8 cellular contexts compared by ENCODE assay signal in the genomic region with DNA sequence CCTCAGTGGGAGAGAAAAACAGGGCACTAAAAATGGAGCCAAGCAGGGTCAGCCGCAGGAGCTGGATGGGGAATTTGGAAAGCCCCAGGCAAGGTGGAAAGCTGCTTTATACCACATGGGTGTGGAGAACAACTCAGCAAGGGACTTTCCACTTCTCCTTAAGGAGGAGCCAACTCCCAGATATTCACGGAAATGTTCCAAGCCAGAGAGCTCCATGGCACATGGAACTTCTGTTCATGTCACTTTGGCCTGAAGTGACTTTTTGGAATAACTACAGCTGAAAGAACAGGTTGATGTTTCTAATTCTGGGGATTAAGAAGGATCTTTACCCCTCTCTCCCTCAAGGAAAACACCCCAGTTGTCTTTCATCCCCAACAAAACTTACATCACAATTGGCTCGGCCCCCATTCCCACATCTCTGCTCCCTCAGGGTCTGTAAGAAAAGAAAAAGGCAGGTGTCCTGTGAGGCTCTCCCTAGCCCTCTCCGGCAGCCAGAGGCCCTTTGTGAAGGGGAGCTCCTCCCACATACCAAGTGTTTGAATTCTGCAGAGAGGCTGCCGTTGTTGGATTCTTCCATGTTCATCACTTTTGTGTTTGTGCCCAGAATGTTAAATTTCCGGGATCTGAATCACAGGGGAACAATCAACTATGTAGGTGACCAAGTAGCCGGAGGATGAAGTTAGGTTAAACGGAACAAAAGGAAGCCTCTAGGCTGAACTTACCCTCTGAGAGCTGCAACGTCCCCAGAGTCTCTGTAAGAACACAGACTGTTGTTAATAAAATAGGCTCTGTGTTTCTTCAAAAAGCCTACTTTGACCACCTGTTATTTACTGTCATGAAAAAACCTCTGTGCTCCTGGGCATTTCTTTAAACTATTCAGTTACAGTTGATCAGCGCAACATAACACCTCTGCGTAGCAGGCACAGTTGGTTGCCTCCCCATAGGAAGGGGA. TPM values are rescaled to one million over a fixed set of nuclear protein-coding genes. Genes with fewer than 3 reads are reported as not detected.
DNase-seq lines count a peak whose midpoint lies in the region; ATAC-seq, FAIRE-seq and TF ChIP-seq lines count a peak whose summit lies in the region.

No MANE protein-coding gene starts in this region.

- 2 to 21% methylated on average over 6 to 7 of the region's 11 CpGs for WGBS in gastroesophageal sphincter (ENCODE audit: low coverage in 1 of 2), 2 donors

- TF ChIP-seq EP300 in gastroesophageal sphincter (IDR thresholded peaks at IDR 0.05) = no peak

- H3K27ac ChIP-seq in gastroesophageal sphincter = peak overlapping the region; percentile 67 to 73 (median 72)

- ATAC-seq in gastroesophageal sphincter = no peak
- no peak for ATAC-seq in GM21717 (IDR thresholded peaks at IDR 0.05; ENCODE audit: unreplicated experiment)

- no peaks in the 10 kb centered on the region for H3K9me3 ChIP-seq in gastroesophageal sphincter

- peak; percentile 45 for FAIRE-seq in H54 (lab: Jason Lieb, UNC)

- DNase-seq in H54 (ENCODE audit: insufficient read length, low spot score) = peak; percentile 55
- DNase-seq in SW 1271 (lab: John Stamatoyannopoulos, UW) = peak; percentile 39 to 83
- peak; percentile 95 for DNase-seq in renal cortical epithelial cell (ENCODE audit: low read depth)
- DNase-seq in DMS53 (lab: John Stamatoyannopoulos, UW) = no peak
- DNase-seq in NOMO-1 treated with DMSO at 0.1 percent for 48 hours (lab: John Stamatoyannopoulos, UW; ENCODE audit: unreplicated experiment) = no peak
- no peak for DNase-seq in GF-D8 (lab: John Stamatoyannopoulos, UW)

- peaks cover 5 to 98% of the 10 kb centered on the region in 2 donors for H3K36me3 ChIP-seq in gastroesophageal sphincter

- TF ChIP-seq POLR2A in H54 (IDR thresholded peaks at IDR 0.05; ENCODE audit: low read depth, low read length) = no peak
- TF ChIP-seq POLR2A in gastroesophageal sphincter (IDR thresholded peaks at IDR 0.05) = no peak

- H3K4me1 ChIP-seq in gastroesophageal sphincter = peaks cover 11 to 34% (median 13%) of the 10 kb centered on the region in 3 donors

- peak in 1 of 4 experiments; percentile 14 for TF ChIP-seq CTCF in gastroesophageal sphincter (IDR thresholded peaks at IDR 0.05)

- no peaks in the 10 kb centered on the region for H3K27me3 ChIP-seq in gastroesophageal sphincter

- no peak overlapping the region for H3K4me3 ChIP-seq in gastroesophageal sphincter

RNA-seq across cellular contexts. Expression of gene STAT5A, which starts 41.0 kb away (rescaled TPM):
- total RNA-seq in gastroesophageal sphincter (10 to 100 TPM; 61.8 to 80.8 (median 71.4) TPM), renal cortical epithelial cell (12.2 and 25.7 TPM in 2 replicates)

RNA-seq across cellular contexts. Expression of gene STAT5B, which starts 53.1 kb away (rescaled TPM):
- 10 to 100 TPM; 73.3 to 98.3 (median 95.6) TPM for total RNA-seq in gastroesophageal sphincter
- 17.2 and 27.2 TPM in 2 replicates for total RNA-seq in renal cortical epithelial cell

RNA-seq across cellular contexts. Expression of gene STAT3, which starts 58.9 kb away (rescaled TPM):
- total RNA-seq in gastroesophageal sphincter (100 to 1,000 TPM; 146 to 253 (median 205) TPM), renal cortical epithelial cell (118 and 270 TPM in 2 replicates)

Comparison
In these comparisons a context has a peak if more than half of its experiments do, and no peak if none do; other contexts are left out.
1. DNase-seq: peak in H54 (single experiment), SW 1271 (2 of 2) and renal cortical epithelial cell (single experiment); none in DMS53 (single experiment), NOMO-1 treated with DMSO at 0.1 percent for 48 hours (single experiment) and GF-D8 (single experiment).